Comparison of ENCODE assay signal across 11 cellular contexts in genomic region chr1:24381256-24381655, GRCh38.
"Had no signal": no experiment of that assay in that cellular context is flagged by ENCODE, and none has a peak within 500 bp of the region (broad histone marks: within the 10 kb centered on the region; RNA-seq: fewer than 3 reads in every experiment).

No MANE protein-coding gene starts in this region.

- H3K27me3 ChIP-seq: spleen, upper lobe of right lung had no signal

- H3K9me3 ChIP-seq: spleen, upper lobe of right lung had no signal

- DNase-seq: activated CD4-positive, alpha-beta T cell treated with anti-CD3 and anti-CD28 coated beads for 36 hours; activated CD8-positive, alpha-beta memory T cell treated with anti-CD3 and anti-CD28 coated beads for 24 hours; activated effector memory CD4-positive, alpha-beta T cell treated with Interleukin-2 at 50 U/mL for 16 hours; amniotic stem cell; effector memory CD4-positive, alpha-beta T cell; spleen; stimulated activated CD4-positive, alpha-beta T cell treated with anti-CD3 and anti-CD28 coated beads, Interleukin-2, amount 100 ng/mL, for 24 hours; stimulated activated naive CD4-positive, alpha-beta T cell treated with Interleukin-2 at 50 U/mL for 16 hours; upper lobe of right lung had no signal

- H3K27ac ChIP-seq: parathyroid adenoma, spleen, upper lobe of right lung, VCaP had no signal

- ATAC-seq: activated CD4-positive, alpha-beta T cell treated with anti-CD3 and anti-CD28 coated beads for 36 hours; upper lobe of right lung had no signal

- H3K4me1 ChIP-seq: parathyroid adenoma had no signal

- H3K4me3 ChIP-seq: spleen, upper lobe of right lung had no signal
